10 cellular contexts compared by ENCODE assay signal in the genomic region with DNA sequence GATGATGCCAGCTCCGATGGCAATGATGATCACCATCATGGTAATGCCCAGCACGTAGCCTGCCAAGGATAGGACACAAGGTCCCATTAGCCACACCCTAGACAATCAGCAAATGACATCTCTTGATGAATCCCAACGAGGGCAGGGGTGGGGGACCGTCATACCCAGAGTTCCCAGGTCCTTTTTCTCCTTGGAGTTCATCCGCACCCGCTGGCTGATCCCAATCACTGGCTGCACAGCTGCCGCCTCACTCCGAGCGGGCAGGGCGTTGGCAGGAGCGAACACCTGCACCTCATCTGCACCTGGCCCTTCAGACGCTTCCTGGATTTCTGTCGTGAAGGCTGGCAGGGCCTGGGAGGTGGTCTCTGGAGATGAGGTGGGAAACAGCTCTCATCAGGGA. TPM values are rescaled to one million over a fixed set of nuclear protein-coding genes. Genes with fewer than 3 reads are reported as not detected.
DNase-seq lines count a peak whose midpoint lies in the region; ATAC-seq and TF ChIP-seq lines count a peak whose summit lies in the region.
"Had no signal": no experiment of that assay in that cellular context is flagged by ENCODE, and none has a peak within 500 bp of the region (broad histone marks: within the 10 kb centered on the region; RNA-seq: fewer than 3 reads in every experiment).

No MANE protein-coding gene starts in this region.

- CTCF ChIA-PET in activated CD8-positive, alpha-beta T cell treated with anti-CD3 and anti-CD28 coated beads for 36 hours (lab: Charles Lee) = interaction anchor here (1.0 to 18.7 kb wide), 5 partner anchors 16 to 127 kb away, joined by 3 to 196 read pairs (median 9); a partner anchor contains a TSS

- intact Hi-C loops in cardiac septum (cut with DNase I) = loop anchor here (5.0 kb wide), 1 partner anchor 77 kb away; a partner anchor contains a TSS
- intact Hi-C loops in Right ventricle myocardium inferior (cut with DNase I) = no loop called here
- intact Hi-C loops in activated CD8-positive, alpha-beta T cell treated with anti-CD3 and anti-CD28 coated beads for 36 hours (cut with micrococcal nuclease) = no loop called here

- peaks cover 5% of the 10 kb centered on the region for H3K36me3 ChIP-seq in urinary bladder (ENCODE audit: insufficient read depth)

- peaks cover 3% of the 10 kb centered on the region for H3K9me3 Mint-ChIP-seq in activated CD8-positive, alpha-beta T cell treated with anti-CD3 and anti-CD28 coated beads for 36 hours
- H3K9me3 Mint-ChIP-seq in memory B cell = no peaks in the 10 kb centered on the region

- no peaks in the 10 kb centered on the region for H3K27me3 Mint-ChIP-seq in activated CD8-positive, alpha-beta T cell treated with anti-CD3 and anti-CD28 coated beads for 36 hours
- H3K27me3 Mint-ChIP-seq in memory B cell = no peaks in the 10 kb centered on the region

- 82% methylated on average over 13 of the region's 13 CpGs for WGBS in urinary bladder

- peak overlapping the region; percentile 94 for H3K4me3 Mint-ChIP-seq in activated CD8-positive, alpha-beta T cell treated with anti-CD3 and anti-CD28 coated beads for 36 hours
- H3K4me3 Mint-ChIP-seq in memory B cell = peak overlapping the region; percentile 97

- peaks cover 65% of the 10 kb centered on the region for H3K4me1 Mint-ChIP-seq in activated CD8-positive, alpha-beta T cell treated with anti-CD3 and anti-CD28 coated beads for 36 hours (ENCODE audit: low read depth)
- peaks cover 36% of the 10 kb centered on the region for H3K4me1 Mint-ChIP-seq in memory B cell

- H3K4me1 ChIP-seq in urinary bladder (ENCODE audit: insufficient read depth) = no peaks in the 10 kb centered on the region

- POLR2A ChIA-PET in activated CD8-positive, alpha-beta T cell treated with anti-CD3 and anti-CD28 coated beads for 36 hours (lab: Charles Lee) = interaction anchor here (0.5 to 6.3 kb wide), 12 partner anchors 9 to 342 kb away, joined by 3 to 63 read pairs (median 6); a partner anchor contains a TSS

- TF ChIP-seq CTCF in activated CD8-positive, alpha-beta T cell treated with anti-CD3 and anti-CD28 coated beads for 36 hours (IDR thresholded peaks at IDR 0.05) = no peak

- H3K36me3 Mint-ChIP-seq in activated CD8-positive, alpha-beta T cell treated with anti-CD3 and anti-CD28 coated beads for 36 hours (ENCODE audit: low read depth) = peaks cover 39% of the 10 kb centered on the region
- H3K36me3 Mint-ChIP-seq in memory B cell = peaks cover 17% of the 10 kb centered on the region

- H3K4me3 ChIP-seq in urinary bladder (ENCODE audit: low read depth, low read length) = peak overlapping the region; percentile 68

- peak overlapping the region; percentile 97 for H3K27ac Mint-ChIP-seq in activated CD8-positive, alpha-beta T cell treated with anti-CD3 and anti-CD28 coated beads for 36 hours
- peak overlapping the region; percentile 100 for H3K27ac Mint-ChIP-seq in memory B cell

- peak overlapping the region; percentile 76 for H3K27ac ChIP-seq in urinary bladder (ENCODE audit: low read depth)

- ATAC-seq in Right ventricle myocardium inferior = no peak
- no peak for ATAC-seq in activated CD8-positive, alpha-beta T cell treated with anti-CD3 and anti-CD28 coated beads for 36 hours
- no peak for ATAC-seq in memory B cell (ENCODE audit: low read depth)
- no peak for ATAC-seq in HG03354 (IDR thresholded peaks at IDR 0.05; ENCODE audit: poor library complexity, severe bottlenecking, unreplicated experiment)
- ATAC-seq: activated CD4-positive, CD25-positive, alpha-beta regulatory T cell treated with anti-CD3 and anti-CD28 coated beads, Interleukin-2, amount 50 U/mL, for 24 hours had no signal

- DNase-seq in cardiac septum (ENCODE audit: low spot score) (peak; percentile 72), Right ventricle myocardium inferior (ENCODE audit: missing footprints) (no peak), memory B cell (ENCODE audit: low spot score in 2 of 2) (no peak), epidermal melanocyte (ENCODE audit: insufficient read length, low spot score) (no peak), cerebellar nuclear complex (lab: John Stamatoyannopoulos, UW) (no peak)
- DNase-seq in activated CD8-positive, alpha-beta T cell treated with anti-CD3 and anti-CD28 coated beads for 36 hours = no peak
- DNase-seq: H7 had no signal

RNA-seq across cellular contexts. Expression of a gene that starts 3.0 kb away (rescaled TPM):
- 10.5 TPM for total RNA-seq in cardiac septum
- total RNA-seq in Right ventricle myocardium inferior = 13.7 TPM
- 10 to 100 TPM; 18.2 to 19.6 TPM for total RNA-seq in activated CD8-positive, alpha-beta T cell treated with anti-CD3 and anti-CD28 coated beads for 36 hours
- 19.5 TPM for total RNA-seq in urinary bladder
- 29.2 TPM for polyA plus RNA-seq in urinary bladder

RNA-seq across cellular contexts. Expression of a gene that starts 56.8 kb away (rescaled TPM):
- 11.9 TPM for total RNA-seq in cardiac septum
- total RNA-seq in Right ventricle myocardium inferior = 9.7 TPM
- total RNA-seq in activated CD8-positive, alpha-beta T cell treated with anti-CD3 and anti-CD28 coated beads for 36 hours = 10 to 100 TPM; 28.4 to 29.0 TPM
- total RNA-seq in urinary bladder = 17.6 TPM
- polyA plus RNA-seq in urinary bladder = 25.6 TPM
